8 cellular contexts compared by ENCODE assay signal in the genomic region with DNA sequence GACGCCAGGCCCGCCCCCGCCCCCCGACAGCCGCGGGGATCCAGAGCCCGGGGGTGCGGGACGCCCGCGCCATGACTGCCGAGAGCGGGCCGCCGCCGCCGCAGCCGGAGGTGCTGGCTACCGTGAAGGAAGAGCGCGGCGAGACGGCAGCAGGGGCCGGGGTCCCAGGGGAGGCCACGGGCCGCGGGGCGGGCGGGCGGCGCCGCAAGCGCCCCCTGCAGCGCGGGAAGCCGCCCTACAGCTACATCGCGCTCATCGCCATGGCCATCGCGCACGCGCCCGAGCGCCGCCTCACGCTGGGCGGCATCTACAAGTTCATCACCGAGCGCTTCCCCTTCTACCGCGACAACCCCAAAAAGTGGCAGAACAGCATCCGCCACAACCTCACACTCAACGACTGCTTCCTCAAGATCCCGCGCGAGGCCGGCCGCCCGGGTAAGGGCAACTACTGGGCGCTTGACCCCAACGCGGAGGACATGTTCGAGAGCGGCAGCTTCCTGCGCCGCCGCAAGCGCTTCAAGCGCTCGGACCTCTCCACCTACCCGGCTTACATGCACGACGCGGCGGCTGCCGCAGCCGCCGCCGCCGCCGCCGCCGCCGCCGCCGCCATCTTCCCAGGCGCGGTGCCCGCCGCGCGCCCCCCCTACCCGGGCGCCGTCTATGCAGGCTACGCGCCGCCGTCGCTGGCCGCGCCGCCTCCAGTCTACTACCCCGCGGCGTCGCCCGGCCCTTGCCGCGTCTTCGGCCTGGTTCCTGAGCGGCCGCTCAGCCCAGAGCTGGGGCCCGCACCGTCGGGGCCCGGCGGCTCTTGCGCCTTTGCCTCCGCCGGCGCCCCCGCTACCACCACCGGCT.
DNase-seq lines count a peak whose midpoint lies in the region; ATAC-seq and TF ChIP-seq lines count a peak whose summit lies in the region.

No MANE protein-coding gene starts in this region.

- DNase-seq in GM06990 (ENCODE audit: extremely low read depth, insufficient read length) (peak; percentile 68), NCI-H446 treated with DMSO at 0.1 percent for 48 hours (lab: John Stamatoyannopoulos, UW) (peak; percentile 5), hepatic stellate cell (ENCODE audit: low spot score) (peak; percentile 68), AG08396 (ENCODE audit: low spot score) (no peak)
- peak; percentile 77 to 81 for DNase-seq in activated T-cell treated with anti-CD3 and anti-CD28 coated beads, Interleukin-2, amount 50 U/mL, for 48 hours
- peak; percentile 67 for DNase-seq in stimulated activated CD4-positive, alpha-beta T cell treated with anti-CD3 and anti-CD28 coated beads, Interleukin-1b, Interleukin-23, amount 100 ng/mL, for 48 hours

- H3K36me3 ChIP-seq in GM06990 (ENCODE audit: control insufficient read depth, insufficient read depth, low read length), result no peaks in the 10 kb centered on the region

- peaks cover 4% of the 10 kb centered on the region for H3K27me3 ChIP-seq in GM06990 (replicated peaks; ENCODE audit: control insufficient read depth, insufficient read depth, low read length)

- ATAC-seq in GM21576 (IDR thresholded peaks at IDR 0.05; ENCODE audit: unreplicated experiment), result no peak
- ATAC-seq in HG02763 (IDR thresholded peaks at IDR 0.05; ENCODE audit: unreplicated experiment), result no peak

- peak overlapping the region; percentile 28 for H3K4me3 ChIP-seq in GM06990 (replicated peaks; ENCODE audit: low read depth, low read length)

- peak; percentile 5 for TF ChIP-seq CTCF in GM06990 (IDR thresholded peaks at IDR 0.05; ENCODE audit: insufficient read depth, low read length, poor library complexity, severe bottlenecking)
